Comparison of ENCODE assay signal across 11 cellular contexts in the genomic region with DNA sequence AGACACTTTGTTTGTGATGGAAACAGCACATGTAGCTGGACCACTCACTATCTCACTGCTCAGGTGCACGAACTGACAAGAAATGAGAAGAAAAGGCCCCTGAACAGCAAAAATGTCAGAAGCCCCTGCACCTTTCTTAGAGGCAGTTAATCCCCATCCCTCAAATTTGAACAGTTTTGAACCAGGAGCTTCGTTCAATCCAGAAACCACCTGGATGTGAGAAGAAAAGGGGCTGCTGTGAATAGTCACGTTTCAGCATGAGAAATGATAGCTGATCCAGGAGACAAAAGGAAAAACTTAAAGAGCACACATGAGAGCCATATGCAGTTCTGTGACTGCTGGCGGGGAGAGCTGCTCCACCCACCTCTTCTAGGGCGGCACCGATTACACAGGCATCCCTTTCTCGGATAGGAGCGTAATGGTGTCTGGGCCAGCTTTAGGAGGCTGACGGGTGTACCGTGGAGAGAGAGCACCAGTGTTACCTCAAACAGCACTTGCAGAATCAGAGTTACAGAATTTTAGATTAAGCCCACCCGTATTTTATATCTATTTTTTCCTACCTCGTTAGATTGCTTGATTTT.
DNase-seq lines count a peak whose midpoint lies in the region; ATAC-seq and TF ChIP-seq lines count a peak whose summit lies in the region.
"Had no signal": no experiment of that assay in that cellular context is flagged by ENCODE, and none has a peak within 500 bp of the region (broad histone marks: within the 10 kb centered on the region; RNA-seq: fewer than 3 reads in every experiment).

No MANE protein-coding gene starts in this region.

- H3K27me3 ChIP-seq in lung (ENCODE audit: control insufficient read depth, insufficient read depth) (no peaks in the 10 kb centered on the region), suprapubic skin (no peaks in the 10 kb centered on the region)
- H3K27me3 ChIP-seq in effector memory CD4-positive, alpha-beta T cell (replicated peaks; ENCODE audit: control insufficient read depth, insufficient read depth, low read length, poor library complexity, severe bottlenecking): no peaks in the 10 kb centered on the region

- H3K4me3 ChIP-seq in lung (no peak overlapping the region), suprapubic skin (no peak overlapping the region)
- H3K4me3 ChIP-seq in effector memory CD4-positive, alpha-beta T cell (ENCODE audit: insufficient read depth, low read depth, low read length, poor library complexity, severe bottlenecking): no peak overlapping the region
- H3K4me3 ChIP-seq: A549 had no signal

- H3K9me3 Mint-ChIP-seq in activated naive CD8-positive, alpha-beta T cell (ENCODE audit: low read depth): no peaks in the 10 kb centered on the region

- H3K27ac Mint-ChIP-seq in activated naive CD8-positive, alpha-beta T cell: peak overlapping the region; percentile 96

- peaks cover 86% of the 10 kb centered on the region for H3K4me1 Mint-ChIP-seq in activated naive CD8-positive, alpha-beta T cell (ENCODE audit: low read depth)

- TF ChIP-seq POLR2A in suprapubic skin (IDR thresholded peaks at IDR 0.05): no peak

- 56 to 63% methylated on average over 12 of the region's 12 CpGs for WGBS in lung, 2 donors
- WGBS in suprapubic skin: 36% methylated on average over 12 of the region's 12 CpGs

- ATAC-seq in activated CD4-positive, CD25-positive, alpha-beta regulatory T cell treated with anti-CD3 and anti-CD28 coated beads, Interleukin-2, amount 50 U/mL, for 24 hours: peak; percentile 53 to 73
- ATAC-seq in lung (ENCODE audit: insufficient read depth, low FRiP score): no peak
- ATAC-seq: A549 had no signal

- no peak for TF ChIP-seq EP300 in suprapubic skin (IDR thresholded peaks at IDR 0.05)

- no peak for TF ChIP-seq CTCF in lung (IDR thresholded peaks at IDR 0.05; ENCODE audit: control extremely low read depth, extremely low read depth)
- no peak for TF ChIP-seq CTCF in suprapubic skin (IDR thresholded peaks at IDR 0.05)

- H3K27ac ChIP-seq in lung (ENCODE audit: low read depth in 1 of 2, low read length in 1 of 2): peak overlapping the region; percentile 9 to 41
- peak overlapping the region; percentile 23 for H3K27ac ChIP-seq in suprapubic skin
- H3K27ac ChIP-seq in effector memory CD4-positive, alpha-beta T cell (ENCODE audit: insufficient read depth, low read length, poor library complexity, severe bottlenecking): no peak overlapping the region

- H3K9me3 ChIP-seq in lung (ENCODE audit: control insufficient read depth in 2 of 2, insufficient read depth in 1 of 2, low read length in 1 of 2) (no peaks in the 10 kb centered on the region), suprapubic skin (no peaks in the 10 kb centered on the region)
- no peaks in the 10 kb centered on the region for H3K9me3 ChIP-seq in effector memory CD4-positive, alpha-beta T cell (ENCODE audit: control insufficient read depth, low read length)
- H3K9me3 ChIP-seq: A549 had no signal

- H3K36me3 ChIP-seq in lung (ENCODE audit: control insufficient read depth in 2 of 2, insufficient read depth in 2 of 2, low read length in 2 of 2) (peaks cover 0 to 3% of the 10 kb centered on the region in 2 donors), suprapubic skin (no peaks in the 10 kb centered on the region)
- no peaks in the 10 kb centered on the region for H3K36me3 ChIP-seq in effector memory CD4-positive, alpha-beta T cell (ENCODE audit: control insufficient read depth, insufficient read depth, low read length)

- H3K27me3 Mint-ChIP-seq in activated naive CD8-positive, alpha-beta T cell: no peaks in the 10 kb centered on the region

- DNase-seq in activated CD4-positive, CD25-positive, alpha-beta regulatory T cell treated with anti-CD3 and anti-CD28 coated beads, Interleukin-2, amount 50 U/mL, for 72 hours: no peak
- DNase-seq in lung (ENCODE audit: low spot score) (no peak), suprapubic skin (ENCODE audit: low spot score in 2 of 2) (no peak), superior temporal gyrus (ENCODE audit: extremely low spot score) (no peak), NCI-H526 treated with DMSO at 0.1 percent for 48 hours (lab: John Stamatoyannopoulos, UW) (no peak)
- no peak for DNase-seq in effector memory CD4-positive, alpha-beta T cell
- DNase-seq: NCI-H2081 treated with DMSO at 0.1 percent for 48 hours, RPMI8226 had no signal

- peaks cover 27 to 77% of the 10 kb centered on the region in 2 donors for H3K4me1 ChIP-seq in lung (ENCODE audit: control insufficient read depth in 2 of 2, insufficient read depth in 2 of 2, low read length in 2 of 2)
- peaks cover 66% of the 10 kb centered on the region for H3K4me1 ChIP-seq in suprapubic skin
- peaks cover 29% of the 10 kb centered on the region for H3K4me1 ChIP-seq in effector memory CD4-positive, alpha-beta T cell (ENCODE audit: control insufficient read depth, insufficient read depth, low read length, poor library complexity, severe bottlenecking)

- peak overlapping the region; percentile 74 for H3K4me3 Mint-ChIP-seq in activated naive CD8-positive, alpha-beta T cell

- peaks cover 6% of the 10 kb centered on the region for H3K36me3 Mint-ChIP-seq in activated naive CD8-positive, alpha-beta T cell
